In the genomic region with DNA sequence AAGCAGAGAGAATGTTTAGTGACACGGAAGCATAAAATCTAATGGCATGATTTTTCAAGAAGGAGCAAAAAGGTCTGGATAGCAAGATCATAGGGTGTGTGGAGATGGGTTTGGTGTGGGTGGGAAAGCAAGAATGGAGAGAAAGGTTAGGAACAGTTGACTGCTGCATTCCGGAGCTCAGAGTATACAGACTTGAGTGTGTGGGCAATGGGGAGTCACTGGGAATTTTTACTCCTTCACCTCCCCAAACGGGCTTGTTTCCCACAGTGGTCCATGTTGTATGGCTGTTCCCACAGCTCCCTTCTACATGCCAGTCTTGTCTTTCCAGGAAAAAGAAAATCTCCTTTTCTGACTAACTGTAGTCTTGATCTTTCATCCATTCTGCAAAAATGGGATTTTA, we compare ENCODE assay signal across 23 cellular contexts.
DNase-seq lines count a peak whose midpoint lies in the region; ATAC-seq and TF ChIP-seq lines count a peak whose summit lies in the region.
"Had no signal": no experiment of that assay in that cellular context is flagged by ENCODE, and none has a peak within 500 bp of the region (broad histone marks: within the 10 kb centered on the region; RNA-seq: fewer than 3 reads in every experiment).

No MANE protein-coding gene starts in this region.

- peaks cover 85% of the 10 kb centered on the region for H3K79me2 ChIP-seq in mammary epithelial cell (ENCODE audit: insufficient read depth, low read length)

- dilution Hi-C loops in mammary epithelial cell (cut with HindIII; ENCODE audit: low sequenced_read_pairs) = no loop called here

- TF ChIP-seq CTCF in heart right ventricle (IDR thresholded peaks at IDR 0.05) (no peak), sigmoid colon (IDR thresholded peaks at IDR 0.05) (no peak), mammary epithelial cell (conservative IDR thresholded peaks at IDR 0.05 in 1 of 2, IDR thresholded peaks at IDR 0.05 in 1 of 2; ENCODE audit: extremely low read depth in 1 of 2, insufficient read depth in 1 of 2, low read depth in 1 of 2, low read length in 2 of 2) (no peak)

- no peak overlapping the region for H2AFZ ChIP-seq in mammary epithelial cell (ENCODE audit: low read depth, low read length)

- H3K9me3 ChIP-seq in heart right ventricle (no peaks in the 10 kb centered on the region), KOPT-K1 (ENCODE audit: insufficient read depth, low read length, poor library complexity, severe bottlenecking) (no peaks in the 10 kb centered on the region), sigmoid colon (no peaks in the 10 kb centered on the region), mammary epithelial cell (replicated peaks; ENCODE audit: insufficient read depth, low read length) (no peaks in the 10 kb centered on the region)
- H3K9me3 ChIP-seq: tibial nerve had no signal

- no peak overlapping the region for H3K4me2 ChIP-seq in mammary epithelial cell (ENCODE audit: insufficient read depth, low read depth, low read length)

- H3K27me3 ChIP-seq in heart right ventricle (no peaks in the 10 kb centered on the region), sigmoid colon (no peaks in the 10 kb centered on the region), mammary epithelial cell (ENCODE audit: insufficient read depth, low read length) (no peaks in the 10 kb centered on the region)
- H3K27me3 ChIP-seq: tibial nerve had no signal

- no peaks in the 10 kb centered on the region for H4K20me1 ChIP-seq in mammary epithelial cell (ENCODE audit: insufficient read depth, low read length)

- BruUV-seq in mammary epithelial cell (replicated peaks; lab: Mats Ljungman, UMichigan) = no TSS peak

- H3K4me3 ChIP-seq in heart right ventricle (no peak overlapping the region), sigmoid colon (no peak overlapping the region), mammary epithelial cell (replicated peaks in 1 of 3; ENCODE audit: insufficient read depth in 1 of 3, low read depth in 2 of 3, low read length in 3 of 3) (no peak overlapping the region)
- H3K4me3 ChIP-seq: tibial nerve had no signal

- in situ Hi-C loops in mammary epithelial cell (cut with MboI; ENCODE audit: low sequenced_read_pairs in 2 of 2) = no loop called here

- no peak for DNase-seq in Right ventricle myocardium superior
- no peak for DNase-seq in heart right ventricle
- peak; percentile 53 for DNase-seq in astrocyte of the hippocampus (ENCODE audit: low read depth, low spot score)
- DNase-seq in sigmoid colon = no peak
- DNase-seq in 8988T = no peak
- DNase-seq in mammary epithelial cell = no peak
- no peak for DNase-seq in putamen (ENCODE audit: low spot score)
- DNase-seq: activated CD4-positive, alpha-beta T cell treated with anti-CD3 and anti-CD28 coated beads, Interleukin-2, amount 50 U/mL, for 4 hours; activated naive CD4-positive, alpha-beta T cell; anterior cingulate cortex; C1 segment of cervical spinal cord; EL; HCEC 1CT; left cardiac atrium; mesenchymal stem cell; NCI-H187; NCI-H526; retina; stimulated activated CD4-positive, alpha-beta T cell treated with anti-CD3 and anti-CD28 coated beads, Interleukin-4, amount 100 ng/mL, for 4 hours; stimulated activated naive CD4-positive, alpha-beta T cell; T-helper 2 cell had no signal

- H3K9ac ChIP-seq in mammary epithelial cell (ENCODE audit: insufficient read depth, low read length) = no peak overlapping the region

- TF ChIP-seq POLR2A in sigmoid colon (IDR thresholded peaks at IDR 0.05) = no peak

- CTCF ChIA-PET in mammary epithelial cell (lab: Charles Lee; ENCODE audit: low non-redundant PET) = no interaction called here

- no peaks in the 10 kb centered on the region for H3K36me3 ChIP-seq in heart right ventricle
- H3K36me3 ChIP-seq in KOPT-K1 (ENCODE audit: insufficient read depth, low read length) = peaks cover 99% of the 10 kb centered on the region
- H3K36me3 ChIP-seq in sigmoid colon = no peaks in the 10 kb centered on the region
- no peaks in the 10 kb centered on the region for H3K36me3 ChIP-seq in mammary epithelial cell (ENCODE audit: insufficient read depth, low read length)
- H3K36me3 ChIP-seq: tibial nerve had no signal

- H3K4me1 ChIP-seq in heart right ventricle = peaks cover 0 to 42% (median 19%) of the 10 kb centered on the region in 9 donors
- peaks cover 0 to 39% (median 34%) of the 10 kb centered on the region in 4 donors for H3K4me1 ChIP-seq in sigmoid colon
- H3K4me1 ChIP-seq in mammary epithelial cell (ENCODE audit: insufficient read depth, low read length) = peaks cover 45% of the 10 kb centered on the region

- H3K27ac ChIP-seq in heart right ventricle (peak overlapping the region in 5 of 10 donors; percentile 2 to 33 (median 13)), KOPT-K1 (ENCODE audit: low read depth, low read length, poor library complexity, severe bottlenecking) (peak overlapping the region; percentile 65), sigmoid colon (peak overlapping the region; percentile 23 to 89 (median 66)), mammary epithelial cell (ENCODE audit: insufficient read depth, low read depth, low read length) (no peak overlapping the region)
- H3K27ac ChIP-seq: tibial nerve had no signal

- WGBS in heart right ventricle, 2 donors = 84 to 86% methylated on average over 3 of the region's 3 CpGs
- 82 to 92% methylated on average over 3 of the region's 3 CpGs for WGBS in sigmoid colon, 2 donors
- WGBS in mammary epithelial cell (ENCODE audit: low coverage, missing lambda C conversion rate) = 78% methylated on average over 3 of the region's 3 CpGs

- no peak for TF ChIP-seq EP300 in sigmoid colon (IDR thresholded peaks at IDR 0.05)

- intact Hi-C loops in Right ventricle myocardium superior (cut with DNase I) = no loop called here
- intact Hi-C loops in heart right ventricle (cut with DNase I) = no loop called here
- intact Hi-C loops in sigmoid colon (cut with DNase I) = loop anchor here (2.0 kb wide), 1 partner anchor 13 kb away; no protein-coding TSS in a partner anchor
- intact Hi-C loops in mammary epithelial cell (cut with micrococcal nuclease) = no loop called here

- ATAC-seq in Right ventricle myocardium superior (ENCODE audit: poor library complexity) (peak; percentile 20), heart right ventricle (no peak)
- ATAC-seq: left cardiac atrium had no signal
